In the genomic region with DNA sequence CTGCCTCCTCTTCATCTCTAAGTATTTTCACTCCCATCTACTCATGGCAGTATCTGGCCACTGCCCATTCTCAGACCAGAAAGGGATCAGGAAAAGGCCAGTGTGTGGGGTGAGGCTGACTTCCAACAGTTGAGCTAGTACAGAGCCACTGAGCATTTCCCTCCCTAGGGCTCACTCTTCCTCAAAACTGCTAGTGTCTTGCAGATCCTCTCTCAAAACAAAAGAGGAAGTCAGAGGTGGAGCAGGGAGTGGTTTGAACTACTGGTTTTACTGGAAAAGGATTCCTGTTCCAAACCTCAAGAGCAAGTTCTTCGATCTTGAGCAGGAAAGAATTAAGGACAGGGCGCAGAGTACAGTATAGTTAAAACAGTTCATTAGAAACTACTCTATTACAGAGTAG, we compare ENCODE assay signal across 13 cellular contexts. TPM values are rescaled to one million over a fixed set of nuclear protein-coding genes. Genes with fewer than 3 reads are reported as not detected.
DNase-seq lines count a peak whose midpoint lies in the region; ATAC-seq and TF ChIP-seq lines count a peak whose summit lies in the region.
"Had no signal": no experiment of that assay in that cellular context is flagged by ENCODE, and none has a peak within 500 bp of the region (broad histone marks: within the 10 kb centered on the region; RNA-seq: fewer than 3 reads in every experiment).

No MANE protein-coding gene starts in this region.

- H3F3A ChIP-seq in Loucy (ENCODE audit: low read depth) = peaks cover 3% of the 10 kb centered on the region; the same call in 1 of the 2 replicates

- peak overlapping the region; percentile 44 for H3K27ac Mint-ChIP-seq in activated T-helper 2 cell treated with anti-CD3 and anti-CD28 coated beads, Interferon-gamma antibody, Interleukin-2, Interleukin-4, amounts not matched to agents 10 μg/mL and 5 μg/mL and 100 μg/mL, durations not matched to agents 14 hours and 24 hours and 36 hours
- no peak overlapping the region for H3K27ac Mint-ChIP-seq in activated T-helper 1 cell treated with anti-CD3 and anti-CD28 coated beads, Interleukin-12 subunit alpha, Interleukin-12 subunit beta, Interleukin-2, Interleukin-4 antibody, amounts not matched to agents 30 ng/mL and 10 ng/mL and 1 ng/mL, durations not matched to agents 14 hours and 24 hours and 36 hours
- H3K27ac Mint-ChIP-seq: nephron progenitor cell had no signal

- no peak overlapping the region for H3K4me2 ChIP-seq in Loucy (ENCODE audit: low read depth, low read length, poor library complexity, severe bottlenecking)

- H3K4me1 Mint-ChIP-seq in activated T-helper 2 cell treated with anti-CD3 and anti-CD28 coated beads, Interferon-gamma antibody, Interleukin-2, Interleukin-4, amounts not matched to agents 10 μg/mL and 5 μg/mL and 100 μg/mL, durations not matched to agents 14 hours and 24 hours and 36 hours (ENCODE audit: low read depth) = peaks cover 53% of the 10 kb centered on the region
- H3K4me1 Mint-ChIP-seq in activated T-helper 1 cell treated with anti-CD3 and anti-CD28 coated beads, Interleukin-12 subunit alpha, Interleukin-12 subunit beta, Interleukin-2, Interleukin-4 antibody, amounts not matched to agents 30 ng/mL and 10 ng/mL and 1 ng/mL, durations not matched to agents 14 hours and 24 hours and 36 hours (ENCODE audit: low read depth) = peaks cover 50% of the 10 kb centered on the region

- intact Hi-C loops in activated T-helper 2 cell treated with anti-CD3 and anti-CD28 coated beads, Interferon-gamma antibody, Interleukin-2, Interleukin-4, amounts not matched to agents 10 μg/mL and 5 μg/mL and 100 μg/mL, durations not matched to agents 14 hours and 24 hours and 36 hours (cut with micrococcal nuclease) = no loop called here
- intact Hi-C loops in mucosa of descending colon (cut with DNase I, micrococcal nuclease) = no loop called here
- intact Hi-C loops in activated T-helper 1 cell treated with anti-CD3 and anti-CD28 coated beads, Interleukin-12 subunit alpha, Interleukin-12 subunit beta, Interleukin-2, Interleukin-4 antibody, amounts not matched to agents 30 ng/mL and 10 ng/mL and 1 ng/mL, durations not matched to agents 14 hours and 24 hours and 36 hours (cut with micrococcal nuclease) = no loop called here
- intact Hi-C loops in psoas muscle (cut with DNase I) = no loop called here

- TF ChIP-seq CTCF in Loucy (conservative IDR thresholded peaks at IDR 0.05; ENCODE audit: low read length) = no peak
- no peak for TF ChIP-seq CTCF in mucosa of descending colon (IDR thresholded peaks at IDR 0.05)
- TF ChIP-seq CTCF in psoas muscle (IDR thresholded peaks at IDR 0.05) = no peak

- H3K9ac ChIP-seq in Loucy (ENCODE audit: low read depth, low read length, poor library complexity, severe bottlenecking) = no peak overlapping the region

- WGBS in psoas muscle, 3 donors = 56 to 81% (median 58%) methylated on average over 2 of the region's 2 CpGs

- H3K4me3 Mint-ChIP-seq in activated T-helper 2 cell treated with anti-CD3 and anti-CD28 coated beads, Interferon-gamma antibody, Interleukin-2, Interleukin-4, amounts not matched to agents 10 μg/mL and 5 μg/mL and 100 μg/mL, durations not matched to agents 14 hours and 24 hours and 36 hours (ENCODE audit: low read depth) = no peak overlapping the region
- H3K4me3 Mint-ChIP-seq in activated T-helper 1 cell treated with anti-CD3 and anti-CD28 coated beads, Interleukin-12 subunit alpha, Interleukin-12 subunit beta, Interleukin-2, Interleukin-4 antibody, amounts not matched to agents 30 ng/mL and 10 ng/mL and 1 ng/mL, durations not matched to agents 14 hours and 24 hours and 36 hours = no peak overlapping the region
- H3K4me3 Mint-ChIP-seq: nephron progenitor cell had no signal

- no peaks in the 10 kb centered on the region for H3K27me3 Mint-ChIP-seq in activated T-helper 2 cell treated with anti-CD3 and anti-CD28 coated beads, Interferon-gamma antibody, Interleukin-2, Interleukin-4, amounts not matched to agents 10 μg/mL and 5 μg/mL and 100 μg/mL, durations not matched to agents 14 hours and 24 hours and 36 hours (ENCODE audit: low read depth)
- H3K27me3 Mint-ChIP-seq in activated T-helper 1 cell treated with anti-CD3 and anti-CD28 coated beads, Interleukin-12 subunit alpha, Interleukin-12 subunit beta, Interleukin-2, Interleukin-4 antibody, amounts not matched to agents 30 ng/mL and 10 ng/mL and 1 ng/mL, durations not matched to agents 14 hours and 24 hours and 36 hours (ENCODE audit: insufficient read depth) = no peaks in the 10 kb centered on the region

- no peaks in the 10 kb centered on the region for H3K9me2 ChIP-seq in Loucy (replicated peaks; ENCODE audit: low read depth, low read length)

- H3K36me3 ChIP-seq in Loucy (ENCODE audit: insufficient read depth, low read length) = no peaks in the 10 kb centered on the region
- no peaks in the 10 kb centered on the region for H3K36me3 ChIP-seq in mucosa of descending colon (ENCODE audit: low read depth)
- no peaks in the 10 kb centered on the region for H3K36me3 ChIP-seq in psoas muscle (ENCODE audit: insufficient read depth in 1 of 2, low read depth in 1 of 2)

- peaks cover 52% of the 10 kb centered on the region for H3K4me1 ChIP-seq in Loucy (ENCODE audit: insufficient read depth, low read length, poor library complexity, severe bottlenecking)
- no peaks in the 10 kb centered on the region for H3K4me1 ChIP-seq in mucosa of descending colon (ENCODE audit: low read depth)
- H3K4me1 ChIP-seq in psoas muscle = no peaks in the 10 kb centered on the region

- ATAC-seq in mucosa of descending colon (peak; percentile 65), HG03521 (IDR thresholded peaks at IDR 0.05; ENCODE audit: unreplicated experiment) (no peak), psoas muscle (no peak)

- in situ Hi-C loops in G401 (cut with HindIII; ENCODE audit: low sequenced_read_pairs) = no loop called here

- H2AFZ ChIP-seq in Loucy (ENCODE audit: low read length) = peak overlapping the region; percentile 87

- no peaks in the 10 kb centered on the region for H4K20me1 ChIP-seq in Loucy (ENCODE audit: insufficient read depth, low read length, poor library complexity, severe bottlenecking)

- H3K36me3 Mint-ChIP-seq in activated T-helper 2 cell treated with anti-CD3 and anti-CD28 coated beads, Interferon-gamma antibody, Interleukin-2, Interleukin-4, amounts not matched to agents 10 μg/mL and 5 μg/mL and 100 μg/mL, durations not matched to agents 14 hours and 24 hours and 36 hours (ENCODE audit: low read depth) = no peaks in the 10 kb centered on the region
- H3K36me3 Mint-ChIP-seq in activated T-helper 1 cell treated with anti-CD3 and anti-CD28 coated beads, Interleukin-12 subunit alpha, Interleukin-12 subunit beta, Interleukin-2, Interleukin-4 antibody, amounts not matched to agents 30 ng/mL and 10 ng/mL and 1 ng/mL, durations not matched to agents 14 hours and 24 hours and 36 hours (ENCODE audit: low read depth) = peaks cover 2% of the 10 kb centered on the region

- H3K9me3 ChIP-seq in Loucy (ENCODE audit: insufficient read depth, low read depth, low read length) (no peaks in the 10 kb centered on the region), mucosa of descending colon (no peaks in the 10 kb centered on the region), psoas muscle (no peaks in the 10 kb centered on the region)

- H3K27me3 ChIP-seq in Loucy (ENCODE audit: insufficient read depth, low read length, poor library complexity, severe bottlenecking) (no peaks in the 10 kb centered on the region), psoas muscle (ENCODE audit: insufficient read depth in 3 of 3, low read length in 2 of 3) (no peaks in the 10 kb centered on the region)

- H3K4me3 ChIP-seq in Loucy (ENCODE audit: low read length, poor library complexity, severe bottlenecking) (no peak overlapping the region), mucosa of descending colon (no peak overlapping the region), psoas muscle (no peak overlapping the region)

- H3K79me2 ChIP-seq in Loucy (ENCODE audit: insufficient read depth, low read length) = no peaks in the 10 kb centered on the region

- no peak overlapping the region for H3K27ac ChIP-seq in psoas muscle

- H3K9me3 Mint-ChIP-seq in activated T-helper 2 cell treated with anti-CD3 and anti-CD28 coated beads, Interferon-gamma antibody, Interleukin-2, Interleukin-4, amounts not matched to agents 10 μg/mL and 5 μg/mL and 100 μg/mL, durations not matched to agents 14 hours and 24 hours and 36 hours = no peaks in the 10 kb centered on the region
- peaks cover 6% of the 10 kb centered on the region for H3K9me3 Mint-ChIP-seq in activated T-helper 1 cell treated with anti-CD3 and anti-CD28 coated beads, Interleukin-12 subunit alpha, Interleukin-12 subunit beta, Interleukin-2, Interleukin-4 antibody, amounts not matched to agents 30 ng/mL and 10 ng/mL and 1 ng/mL, durations not matched to agents 14 hours and 24 hours and 36 hours

- peak; percentile 3 for DNase-seq in G401 (ENCODE audit: low spot score)
- DNase-seq in activated T-helper 2 cell treated with anti-CD3 and anti-CD28 coated beads, Interferon-gamma antibody, Interleukin-2, Interleukin-4, amounts not matched to agents 10 μg/mL and 5 μg/mL and 100 μg/mL, durations not matched to agents 14 hours and 24 hours and 36 hours (ENCODE audit: low spot score) = no peak
- DNase-seq in mucosa of descending colon = peak in 1 of 3 donors; percentile 16
- no peak for DNase-seq in NCI-H2196 treated with DMSO at 0.1 percent for 48 hours (lab: John Stamatoyannopoulos, UW; ENCODE audit: unreplicated experiment)
- no peak for DNase-seq in activated T-helper 1 cell treated with anti-CD3 and anti-CD28 coated beads, Interleukin-12 subunit alpha, Interleukin-12 subunit beta, Interleukin-2, Interleukin-4 antibody, amounts not matched to agents 30 ng/mL and 10 ng/mL and 1 ng/mL, durations not matched to agents 14 hours and 24 hours and 36 hours (ENCODE audit: low spot score)
- no peak for DNase-seq in psoas muscle
- DNase-seq: activated T-cell treated with anti-CD3 and anti-CD28 coated beads for 4 hours, NCI-H146, nephron progenitor cell, T1000 had no signal

RNA-seq across cellular contexts. Expression of a gene that starts 11.7 kb away (rescaled TPM):
- not detected in 2 replicates for total RNA-seq in G401 (2014; rRNA removed; shearing (Covaris generic))
- 0.16 and 0.21 TPM in 2 replicates for total RNA-seq in activated T-helper 2 cell treated with anti-CD3 and anti-CD28 coated beads, Interferon-gamma antibody, Interleukin-2, Interleukin-4, amounts not matched to agents 10 μg/mL and 5 μg/mL and 100 μg/mL, durations not matched to agents 14 hours and 24 hours and 36 hours
- 1 to 10 TPM in 1 of 3 donors, under 1 TPM in 2; 0.60 to 1.0 (median 0.93) TPM for total RNA-seq in mucosa of descending colon
- 0.26 and 0.29 TPM in 2 replicates for total RNA-seq in activated T-helper 1 cell treated with anti-CD3 and anti-CD28 coated beads, Interleukin-12 subunit alpha, Interleukin-12 subunit beta, Interleukin-2, Interleukin-4 antibody, amounts not matched to agents 30 ng/mL and 10 ng/mL and 1 ng/mL, durations not matched to agents 14 hours and 24 hours and 36 hours
- under 1 TPM in 2 of 4 donors, not detected in 2; 0.47 to 0.48 TPM for total RNA-seq in psoas muscle
- polyA plus RNA-seq in psoas muscle = under 1 TPM in 1 of 3 donors, not detected in 2; 0.03 TPM
- total RNA-seq: fibroblast of lung had no signal
- polyA plus RNA-seq: fibroblast of lung had no signal

RNA-seq across cellular contexts. Expression of a gene that starts 24.4 kb away (rescaled TPM):
- 131 and 135 TPM in 2 replicates for total RNA-seq in G401 (2014; rRNA removed; shearing (Covaris generic))
- total RNA-seq in activated T-helper 2 cell treated with anti-CD3 and anti-CD28 coated beads, Interferon-gamma antibody, Interleukin-2, Interleukin-4, amounts not matched to agents 10 μg/mL and 5 μg/mL and 100 μg/mL, durations not matched to agents 14 hours and 24 hours and 36 hours = 133 and 137 TPM in 2 replicates
- total RNA-seq in mucosa of descending colon = 10 to 100 TPM; 38.8 to 74.8 (median 72.8) TPM
- 149 TPM in 2 replicates for total RNA-seq in activated T-helper 1 cell treated with anti-CD3 and anti-CD28 coated beads, Interleukin-12 subunit alpha, Interleukin-12 subunit beta, Interleukin-2, Interleukin-4 antibody, amounts not matched to agents 30 ng/mL and 10 ng/mL and 1 ng/mL, durations not matched to agents 14 hours and 24 hours and 36 hours
- total RNA-seq in psoas muscle = 10 to 100 TPM in 2 of 4 donors, 1 to 10 TPM in 2; 3.7 to 13.3 (median 7.3) TPM
- 10 to 100 TPM in 1 of 3 donors, 1 to 10 TPM in 2; 4.1 to 42.5 (median 6.0) TPM for polyA plus RNA-seq in psoas muscle

RNA-seq across cellular contexts. Expression of a gene that starts 32.4 kb away (rescaled TPM):
- total RNA-seq in G401 (2014; rRNA removed; shearing (Covaris generic)) = 37.8 and 40.4 TPM in 2 replicates
- 28.2 and 33.7 TPM in 2 replicates for total RNA-seq in activated T-helper 2 cell treated with anti-CD3 and anti-CD28 coated beads, Interferon-gamma antibody, Interleukin-2, Interleukin-4, amounts not matched to agents 10 μg/mL and 5 μg/mL and 100 μg/mL, durations not matched to agents 14 hours and 24 hours and 36 hours
- total RNA-seq in mucosa of descending colon = 10 to 100 TPM; 40.6 to 48.4 (median 45.5) TPM
- 36.6 and 37.0 TPM in 2 replicates for total RNA-seq in activated T-helper 1 cell treated with anti-CD3 and anti-CD28 coated beads, Interleukin-12 subunit alpha, Interleukin-12 subunit beta, Interleukin-2, Interleukin-4 antibody, amounts not matched to agents 30 ng/mL and 10 ng/mL and 1 ng/mL, durations not matched to agents 14 hours and 24 hours and 36 hours
- total RNA-seq in psoas muscle = 10 to 100 TPM; 15.6 to 29.7 (median 20.7) TPM
- 10 to 100 TPM; 23.0 to 56.5 (median 36.8) TPM for polyA plus RNA-seq in psoas muscle

RNA-seq across cellular contexts. Expression of a gene that starts 38.6 kb away (rescaled TPM):
- total RNA-seq in G401 (2014; rRNA removed; shearing (Covaris generic)) = 234 and 289 TPM in 2 replicates
- 217 and 228 TPM in 2 replicates for total RNA-seq in activated T-helper 2 cell treated with anti-CD3 and anti-CD28 coated beads, Interferon-gamma antibody, Interleukin-2, Interleukin-4, amounts not matched to agents 10 μg/mL and 5 μg/mL and 100 μg/mL, durations not matched to agents 14 hours and 24 hours and 36 hours
- 100 to 1,000 TPM in 1 of 3 donors, 10 to 100 TPM in 2; 83.9 to 115 (median 93.8) TPM for total RNA-seq in mucosa of descending colon
- total RNA-seq in activated T-helper 1 cell treated with anti-CD3 and anti-CD28 coated beads, Interleukin-12 subunit alpha, Interleukin-12 subunit beta, Interleukin-2, Interleukin-4 antibody, amounts not matched to agents 30 ng/mL and 10 ng/mL and 1 ng/mL, durations not matched to agents 14 hours and 24 hours and 36 hours = 236 and 242 TPM in 2 replicates
- total RNA-seq in psoas muscle = 10 to 100 TPM; 61.1 to 98.4 (median 85.8) TPM
- 100 to 1,000 TPM in 1 of 3 donors, 10 to 100 TPM in 2; 90.0 to 111 (median 99.3) TPM for polyA plus RNA-seq in psoas muscle

RNA-seq across cellular contexts. Expression of a gene that starts 39.0 kb away (rescaled TPM):
- total RNA-seq in G401 (2014; rRNA removed; shearing (Covaris generic)) = 46.3 and 60.7 TPM in 2 replicates
- total RNA-seq in activated T-helper 2 cell treated with anti-CD3 and anti-CD28 coated beads, Interferon-gamma antibody, Interleukin-2, Interleukin-4, amounts not matched to agents 10 μg/mL and 5 μg/mL and 100 μg/mL, durations not matched to agents 14 hours and 24 hours and 36 hours = 66.0 and 66.5 TPM in 2 replicates
- total RNA-seq in mucosa of descending colon = 10 to 100 TPM; 32.7 to 52.0 (median 35.9) TPM
- total RNA-seq in activated T-helper 1 cell treated with anti-CD3 and anti-CD28 coated beads, Interleukin-12 subunit alpha, Interleukin-12 subunit beta, Interleukin-2, Interleukin-4 antibody, amounts not matched to agents 30 ng/mL and 10 ng/mL and 1 ng/mL, durations not matched to agents 14 hours and 24 hours and 36 hours = 69.6 and 77.4 TPM in 2 replicates
- total RNA-seq in psoas muscle = 10 to 100 TPM; 17.2 to 24.4 (median 18.6) TPM
- 10 to 100 TPM; 16.6 to 24.3 (median 18.2) TPM for polyA plus RNA-seq in psoas muscle
